Comparison of ENCODE assay signal across 19 cellular contexts in genomic region chr11:10646005-10646404, GRCh38. TPM values are rescaled to one million over a fixed set of nuclear protein-coding genes. Genes with fewer than 3 reads are reported as not detected.
DNase-seq lines count a peak whose midpoint lies in the region; ATAC-seq and TF ChIP-seq lines count a peak whose summit lies in the region.
"Had no signal": no experiment of that assay in that cellular context is flagged by ENCODE, and none has a peak within 500 bp of the region (broad histone marks: within the 10 kb centered on the region; RNA-seq: fewer than 3 reads in every experiment).

No MANE protein-coding gene starts in this region.

- no peaks in the 10 kb centered on the region for H3K27me3 ChIP-seq in trophoblast cell (ENCODE audit: insufficient read depth, low read length)
- no peaks in the 10 kb centered on the region for H3K27me3 ChIP-seq in aorta (ENCODE audit: control insufficient read depth in 1 of 2, insufficient read depth in 2 of 2, low read length in 1 of 2)
- H3K27me3 ChIP-seq in hepatocyte, result no peaks in the 10 kb centered on the region
- H3K27me3 ChIP-seq: neutrophil had no signal

- H2BK12ac ChIP-seq in trophoblast cell (ENCODE audit: low read length), result peak overlapping the region; percentile 7

- intact Hi-C loops in Right ventricle myocardium superior (cut with DNase I), result no loop called here
- intact Hi-C loops in Right ventricle myocardium inferior (cut with DNase I), result no loop called here
- intact Hi-C loops in aorta (cut with DNase I), result loop anchor here in 1 of 2 donors (5.0 kb wide), 1 partner anchor 91 kb away; no protein-coding TSS in a partner anchor

- H2BK5ac ChIP-seq in trophoblast cell (ENCODE audit: low read depth, low read length, poor library complexity), result no peak overlapping the region

- no peak overlapping the region for H3K4me3 ChIP-seq in coronary artery
- H3K4me3 ChIP-seq in trophoblast cell (ENCODE audit: low read depth, low read length), result no peak overlapping the region
- H3K4me3 ChIP-seq in aorta (ENCODE audit: low read length in 2 of 2), result no peak overlapping the region
- no peak overlapping the region for H3K4me3 ChIP-seq in hepatocyte

- no peaks in the 10 kb centered on the region for H4K20me1 ChIP-seq in hepatocyte (ENCODE audit: insufficient read depth, poor library complexity, severe bottlenecking)

- no peak overlapping the region for H4K91ac ChIP-seq in trophoblast cell (ENCODE audit: low read depth, low read length)

- H2AFZ ChIP-seq in trophoblast cell (ENCODE audit: insufficient read depth, low read length, poor library complexity) (no peak overlapping the region), hepatocyte (no peak overlapping the region)

- H3K9ac ChIP-seq in trophoblast cell (ENCODE audit: low read length), result no peak overlapping the region

- H3K36me3 ChIP-seq in trophoblast cell (ENCODE audit: control insufficient read depth in 1 of 2, insufficient read depth in 2 of 2, low read length in 2 of 2) (no peaks in the 10 kb centered on the region), aorta (ENCODE audit: control insufficient read depth in 1 of 2, insufficient read depth in 2 of 2, low read length in 1 of 2) (peaks cover 3 to 11% of the 10 kb centered on the region in 2 donors), hepatocyte (replicated peaks; ENCODE audit: insufficient read depth, low read depth) (no peaks in the 10 kb centered on the region)
- H3K36me3 ChIP-seq: neutrophil had no signal

- no peak overlapping the region for H3K23ac ChIP-seq in trophoblast cell (ENCODE audit: low read length)

- H4K12ac ChIP-seq in trophoblast cell (ENCODE audit: low read depth, low read length), result no peak overlapping the region

- H3K9me3 ChIP-seq in trophoblast cell (ENCODE audit: insufficient read depth, low read depth, low read length) (no peaks in the 10 kb centered on the region), aorta (ENCODE audit: control insufficient read depth, low read length) (no peaks in the 10 kb centered on the region), hepatocyte (ENCODE audit: low read depth) (no peaks in the 10 kb centered on the region)
- H3K9me3 ChIP-seq: neutrophil had no signal

- H3K79me1 ChIP-seq in trophoblast cell (ENCODE audit: low read length), result peaks cover 6% of the 10 kb centered on the region

- no peak overlapping the region for H4K8ac ChIP-seq in trophoblast cell (ENCODE audit: low read depth, low read length)

- H3K18ac ChIP-seq in trophoblast cell (ENCODE audit: low read length), result no peak overlapping the region

- no peak for TF ChIP-seq CTCF in coronary artery (IDR thresholded peaks at IDR 0.05)
- TF ChIP-seq CTCF in hepatocyte (IDR thresholded peaks at IDR 0.05; ENCODE audit: poor library complexity), result no peak

- no peak overlapping the region for H3K4ac ChIP-seq in trophoblast cell (ENCODE audit: low read depth, low read length)

- H2AK5ac ChIP-seq in trophoblast cell (ENCODE audit: low read length), result no peak overlapping the region

- H3K4me2 ChIP-seq in trophoblast cell (ENCODE audit: low read length) (no peak overlapping the region), hepatocyte (no peak overlapping the region)

- DNase-seq in Right ventricle myocardium superior (no peak), Right ventricle myocardium inferior (ENCODE audit: missing footprints) (no peak), coronary artery (ENCODE audit: low spot score) (no peak), trophoblast cell (no peak), aorta (no peak), ureter (ENCODE audit: low spot score) (no peak), NCI-H82 (lab: John Stamatoyannopoulos, UW) (no peak), hepatocyte (ENCODE audit: low spot score) (no peak)
- DNase-seq: 8988T; activated CD4-positive, alpha-beta T cell treated with anti-CD3 and anti-CD28 coated beads for 36 hours; activated gamma-delta T cell treated with Interleukin-2 at 50 U/mL for 16 hours; activated T-cell treated with anti-CD3 and anti-CD28 coated beads, Interleukin-2, amount 50 U/mL, for 24 hours; CD8-positive, alpha-beta memory T cell; DMS53; GDM1; NCI-H510A had no signal

- no peak overlapping the region for H2BK120ac ChIP-seq in trophoblast cell (ENCODE audit: insufficient read depth, low read length, poor library complexity)

- H3K4me1 ChIP-seq in trophoblast cell (ENCODE audit: control insufficient read depth in 1 of 2, insufficient read depth in 2 of 2, low read length in 2 of 2) (peaks cover 11 to 23% of the 10 kb centered on the region in 2 experiments), aorta (ENCODE audit: control insufficient read depth in 1 of 2, insufficient read depth in 2 of 2, low read length in 2 of 2) (peaks cover 2 to 6% of the 10 kb centered on the region in 2 donors), hepatocyte (ENCODE audit: insufficient read depth) (no peaks in the 10 kb centered on the region)

- H3K79me2 ChIP-seq in trophoblast cell (ENCODE audit: control insufficient read depth, insufficient read depth, low read length, poor library complexity) (no peaks in the 10 kb centered on the region), hepatocyte (no peaks in the 10 kb centered on the region)

- no peak overlapping the region for H3K14ac ChIP-seq in trophoblast cell (ENCODE audit: low read length)

- no peaks in the 10 kb centered on the region for H3K9me2 ChIP-seq in hepatocyte (replicated peaks; ENCODE audit: insufficient read depth)

- peak overlapping the region; percentile 52 to 74 for H3K27ac ChIP-seq in coronary artery
- no peak overlapping the region for H3K27ac ChIP-seq in trophoblast cell (ENCODE audit: low read depth, low read length)
- peak overlapping the region; percentile 20 to 75 for H3K27ac ChIP-seq in aorta (ENCODE audit: low read depth in 1 of 2, low read length in 2 of 2)
- no peak overlapping the region for H3K27ac ChIP-seq in hepatocyte

- peak; percentile 34 for ATAC-seq in Right ventricle myocardium superior (ENCODE audit: poor library complexity)
- no peak for ATAC-seq in Right ventricle myocardium inferior
- ATAC-seq in aorta (ENCODE audit: low FRiP score), result no peak
- ATAC-seq: activated CD4-positive, alpha-beta T cell treated with anti-CD3 and anti-CD28 coated beads for 36 hours had no signal

RNA-seq across cellular contexts. Expression of gene IRAG1, which starts 47.5 kb away (rescaled TPM):
- total RNA-seq in Right ventricle myocardium superior (4.5 TPM), Right ventricle myocardium inferior (5.9 TPM), aorta (100 to 1,000 TPM; 189 to 518 TPM), ureter (75.5 TPM), hepatocyte (5.7 and 7.1 TPM in 2 replicates)
- 1.5 and 1.9 TPM in 2 replicates for polyA plus RNA-seq in trophoblast cell (2013)
- polyA plus RNA-seq in aorta (100 to 1,000 TPM in 1 of 2 donors, 10 to 100 TPM in 1; 92.3 to 135 TPM), hepatocyte (3.1 and 3.2 TPM in 2 replicates)
- total RNA-seq: activated CD4-positive, alpha-beta T cell treated with anti-CD3 and anti-CD28 coated beads for 36 hours; activated CD8-positive, alpha-beta memory T cell treated with anti-CD3 and anti-CD28 coated beads for 36 hours; CD8-positive, alpha-beta memory T cell; T-helper 1 cell treated with Interleukin-12 subunit alpha and Interleukin-12 subunit beta and Interleukin-4 antibody, amounts not matched to agents 30 ng/mL and 1 ng/mL, for 36 hours had no signal
- polyA plus RNA-seq: CD8-positive, alpha-beta memory T cell had no signal

Comparison
In these comparisons a context has a peak if more than half of its experiments do, and no peak if none do; other contexts are left out.
1. H3K27ac ChIP-seq: peak in coronary artery (2 of 2) and aorta (2 of 2); none in trophoblast cell (single experiment) and hepatocyte (single experiment).